9 cellular contexts compared by ENCODE assay signal in genomic region chr11:32890843-32891656, GRCh38. TPM values are rescaled to one million over a fixed set of nuclear protein-coding genes. Genes with fewer than 3 reads are reported as not detected.
A peak's percentile ranks its signal among the peaks of the same experiment; 100 is the strongest.
DNase-seq lines count a peak whose midpoint lies in the region; ATAC-seq lines count a peak whose summit lies in the region.
"Had no signal": no experiment of that assay in that cellular context is flagged by ENCODE, and none has a peak within 500 bp of the region (broad histone marks: within the 10 kb centered on the region; RNA-seq: fewer than 3 reads in every experiment).

No MANE protein-coding gene starts in this region.

- CTCF ChIA-PET in CD4-positive, alpha-beta memory T cell (lab: Charles Lee; ENCODE audit: partially characterized antibody): interaction anchor here (1.5 kb wide), 1 partner anchor 20 kb away, joined by 4 read pairs; no protein-coding TSS in a partner anchor

- peaks cover 13 to 30% (median 23%) of the 10 kb centered on the region in 4 donors for H3K4me1 Mint-ChIP-seq in CD4-positive, alpha-beta memory T cell

- no peaks in the 10 kb centered on the region for H3K27me3 ChIP-seq in CD4-positive, alpha-beta memory T cell (ENCODE audit: insufficient read depth, low read length)
- H3K27me3 ChIP-seq in HAP-1 (ENCODE audit: low read depth): no peaks in the 10 kb centered on the region
- H3K27me3 ChIP-seq in iPS-20b (ENCODE audit: insufficient read depth, low read length): no peaks in the 10 kb centered on the region

- H3K36me3 ChIP-seq in CD4-positive, alpha-beta memory T cell (ENCODE audit: insufficient read depth, low read length): no peaks in the 10 kb centered on the region
- H3K36me3 ChIP-seq in HAP-1 (replicated peaks): no peaks in the 10 kb centered on the region
- H3K36me3 ChIP-seq in iPS-20b (ENCODE audit: insufficient read depth, low read depth, low read length): peaks cover 12% of the 10 kb centered on the region; the same call in 1 of the 2 replicates

- no peak overlapping the region for H3K4me3 ChIP-seq in CD4-positive, alpha-beta memory T cell (ENCODE audit: low read length in 2 of 2)
- H3K4me3 ChIP-seq in HAP-1 (no peak overlapping the region), iPS-20b (ENCODE audit: low read length) (peak overlapping the region; percentile 77)

- peak overlapping the region; percentile 84 to 95 (median 90) for H3K4me3 Mint-ChIP-seq in CD4-positive, alpha-beta memory T cell

- H3K4me1 ChIP-seq in CD4-positive, alpha-beta memory T cell (ENCODE audit: insufficient read depth, low read length): peaks cover 17% of the 10 kb centered on the region
- H3K4me1 ChIP-seq in HAP-1 (peaks cover 26% of the 10 kb centered on the region), iPS-20b (ENCODE audit: insufficient read depth, low read length) (peaks cover 13% of the 10 kb centered on the region)

- in situ Hi-C loops in HAP-1 (cut with MboI; ENCODE audit: low sequenced_read_pairs): no loop called here

- intact Hi-C loops in CD4-positive, alpha-beta memory T cell (cut with micrococcal nuclease): loop anchor here (5.0 kb wide), 1 partner anchor 1384 kb away; the partner anchor contains the start of genes ELP4 and IMMP1L

- no peaks in the 10 kb centered on the region for H3K27me3 Mint-ChIP-seq in CD4-positive, alpha-beta memory T cell

- ATAC-seq in GM21786 (IDR thresholded peaks at IDR 0.05; ENCODE audit: unreplicated experiment): no peak
- no peak for ATAC-seq in HG03025 (IDR thresholded peaks at IDR 0.05; ENCODE audit: low FRiP score, unreplicated experiment)
- ATAC-seq in GM18861 (IDR thresholded peaks at IDR 0.05; ENCODE audit: unreplicated experiment): no peak

- no peak for DNase-seq in CD4-positive, alpha-beta memory T cell
- peak; percentile 87 to 99 for DNase-seq in HAP-1 (ENCODE audit: low spot score in 2 of 2)
- peak; percentile 75 for DNase-seq in SHP77 treated with DMSO at 0.1 percent for 48 hours (lab: John Stamatoyannopoulos, UW)
- no peak for DNase-seq in anterior cingulate cortex (lab: John Stamatoyannopoulos, UW)
- DNase-seq: stimulated activated CD4-positive, alpha-beta T cell treated with anti-CD3 and anti-CD28 coated beads, Interleukin-1b, Interleukin-23, amount 100 ng/mL, for 48 hours had no signal

- H3K27ac ChIP-seq in CD4-positive, alpha-beta memory T cell (ENCODE audit: low read depth, low read length): no peak overlapping the region
- peak overlapping the region; percentile 84 for H3K27ac ChIP-seq in iPS-20b (ENCODE audit: low read length)

- POLR2A ChIA-PET in CD4-positive, alpha-beta memory T cell (lab: Charles Lee; ENCODE audit: partially characterized antibody): no interaction called here

- H3K36me3 Mint-ChIP-seq in CD4-positive, alpha-beta memory T cell: peaks cover 0 to 10% of the 10 kb centered on the region in 2 donors

- H3K27ac Mint-ChIP-seq in CD4-positive, alpha-beta memory T cell: peak overlapping the region in 2 of 7 donors; percentile 93 to 94

- H3K9me3 Mint-ChIP-seq in CD4-positive, alpha-beta memory T cell: peaks cover 0 to 2% (median 0%) of the 10 kb centered on the region in 8 donors

- H3K9me3 ChIP-seq in CD4-positive, alpha-beta memory T cell (ENCODE audit: control insufficient read depth in 1 of 2, low read length in 2 of 2): no peaks in the 10 kb centered on the region
- H3K9me3 ChIP-seq in HAP-1 (no peaks in the 10 kb centered on the region), iPS-20b (ENCODE audit: insufficient read depth, low read depth, low read length) (no peaks in the 10 kb centered on the region)

- peak overlapping the region; percentile 92 for H3K9ac ChIP-seq in iPS-20b (ENCODE audit: low read depth, low read length)

RNA-seq across cellular contexts. Expression of gene QSER1, which starts 1.6 kb away (rescaled TPM):
- total RNA-seq in CD4-positive, alpha-beta memory T cell: 10 to 100 TPM; 11.9 to 13.0 TPM
- polyA plus RNA-seq in CD4-positive, alpha-beta memory T cell: 1 to 10 TPM in 1 of 2 donors, under 1 TPM in 1; 0.18 to 1.1 TPM

Comparison
In these comparisons a context has a peak if more than half of its experiments do, and no peak if none do; other contexts are left out.
1. DNase-seq: peak in HAP-1 (2 of 2) and SHP77 treated with DMSO at 0.1 percent for 48 hours (single experiment); none in CD4-positive, alpha-beta memory T cell (0 of 5) and anterior cingulate cortex (0 of 58).